ENCODE assay signal across 8 cellular contexts in genomic region chr22:43923631-43924548, GRCh38. TPM values are rescaled to one million over a fixed set of nuclear protein-coding genes. Genes with fewer than 3 reads are reported as not detected.
DNase-seq lines count a peak whose midpoint lies in the region; ATAC-seq and TF ChIP-seq lines count a peak whose summit lies in the region.

TSS of gene PNPLA3 (plus strand) at chr22:43923805. CDS start at chr22:43923912, 107 bp downstream.

- WGBS in gastroesophageal sphincter (ENCODE audit: low coverage in 1 of 2), 2 donors: 0% methylated on average over 2 of the region's 107 CpGs; no CpG with 5 or more reads in 1 of the 2 donors
- WGBS in neuronal stem cell (ENCODE audit: extremely low coverage in 2 of 2, insufficient read length in 2 of 2, insufficient replicate concordance in 1 of 2), 2 donors: no CpG with 5 or more reads among the region's 107 CpGs

- H3K4me1 Mint-ChIP-seq in activated naive CD4-positive, alpha-beta T cell treated with anti-CD3 and anti-CD28 coated beads for 36 hours (ENCODE audit: low read depth): peaks cover 4% of the 10 kb centered on the region
- peaks cover 5% of the 10 kb centered on the region for H3K4me1 Mint-ChIP-seq in stimulated activated naive CD8-positive, alpha-beta T cell treated with anti-CD3 and anti-CD28 coated beads, Interleukin-15, Interleukin-2, amounts not matched to agents 100 ng/mL and 50 ng/mL, for 24 hours (ENCODE audit: low read depth)

- H3K9ac ChIP-seq in SK-N-MC (ENCODE audit: insufficient read length): peak within 1 kb of the TSS; percentile 71
- peak within 1 kb of the TSS; percentile 96 for H3K9ac ChIP-seq in neuronal stem cell (ENCODE audit: low read depth, low read length, poor library complexity)

- peak within 1 kb of the TSS; percentile 77 for H2BK15ac ChIP-seq in neuronal stem cell (ENCODE audit: low read length)

- peaks cover 78% of the 10 kb centered on the region for H3K27me3 ChIP-seq in gastroesophageal sphincter
- peaks cover 0 to 5% (median 0%) of the 10 kb centered on the region in 3 experiments for H3K27me3 ChIP-seq in neuronal stem cell (ENCODE audit: control insufficient read depth in 3 of 3, insufficient read depth in 3 of 3, low read depth in 1 of 3, low read length in 3 of 3)

- H3K4me3 Mint-ChIP-seq in activated naive CD4-positive, alpha-beta T cell treated with anti-CD3 and anti-CD28 coated beads for 36 hours: peak within 1 kb of the TSS; percentile 67
- peak within 1 kb of the TSS; percentile 70 for H3K4me3 Mint-ChIP-seq in stimulated activated naive CD8-positive, alpha-beta T cell treated with anti-CD3 and anti-CD28 coated beads, Interleukin-15, Interleukin-2, amounts not matched to agents 100 ng/mL and 50 ng/mL, for 24 hours

- peaks cover 9% of the 10 kb centered on the region for H3K27me3 Mint-ChIP-seq in activated naive CD4-positive, alpha-beta T cell treated with anti-CD3 and anti-CD28 coated beads for 36 hours (ENCODE audit: low read depth)
- H3K27me3 Mint-ChIP-seq in stimulated activated naive CD8-positive, alpha-beta T cell treated with anti-CD3 and anti-CD28 coated beads, Interleukin-15, Interleukin-2, amounts not matched to agents 100 ng/mL and 50 ng/mL, for 24 hours: peaks cover 32% of the 10 kb centered on the region

- H3K27ac ChIP-seq in SK-N-MC (no peak within 1 kb of the TSS), gastroesophageal sphincter (peak within 1 kb of the TSS in 1 of 4 donors; percentile 47), neuronal stem cell (replicated peaks; ENCODE audit: low read length) (peak within 1 kb of the TSS; percentile 58)

- no peak for TF ChIP-seq CTCF in LNCaP clone FGC (IDR thresholded peaks at IDR 0.05; ENCODE audit: control insufficient read depth, extremely low read depth, insufficient read depth)
- no peak for TF ChIP-seq CTCF in gastroesophageal sphincter (IDR thresholded peaks at IDR 0.05)

- H4K8ac ChIP-seq in neuronal stem cell (ENCODE audit: low read depth, low read length): no peak within 1 kb of the TSS

- H3K4me2 ChIP-seq in neuronal stem cell (ENCODE audit: insufficient read depth, low read length, poor library complexity, severe bottlenecking): peak within 1 kb of the TSS; percentile 90

- CTCF ChIA-PET in activated naive CD4-positive, alpha-beta T cell treated with anti-CD3 and anti-CD28 coated beads for 36 hours (lab: Charles Lee): interaction anchor here (0.8 to 0.9 kb wide), 2 partner anchors 18 to 21 kb away, joined by 3 to 4 read pairs; no protein-coding TSS in a partner anchor

- H3K27ac Mint-ChIP-seq in activated naive CD4-positive, alpha-beta T cell treated with anti-CD3 and anti-CD28 coated beads for 36 hours: no peak within 1 kb of the TSS
- H3K27ac Mint-ChIP-seq in stimulated activated naive CD8-positive, alpha-beta T cell treated with anti-CD3 and anti-CD28 coated beads, Interleukin-15, Interleukin-2, amounts not matched to agents 100 ng/mL and 50 ng/mL, for 24 hours: peak within 1 kb of the TSS; percentile 34

- H2BK12ac ChIP-seq in neuronal stem cell (ENCODE audit: low read length): peak within 1 kb of the TSS; percentile 95

- H3K79me1 ChIP-seq in neuronal stem cell (ENCODE audit: low read depth, low read length): peaks cover 5% of the 10 kb centered on the region

- peak within 1 kb of the TSS; percentile 42 for H3K14ac ChIP-seq in neuronal stem cell (ENCODE audit: low read length)

- no peak within 1 kb of the TSS for H3K4ac ChIP-seq in neuronal stem cell (ENCODE audit: low read length)

- ATAC-seq in gastroesophageal sphincter (peak; percentile 92), GM21619 (IDR thresholded peaks at IDR 0.05; ENCODE audit: unreplicated experiment) (no peak)

- H3K23ac ChIP-seq in neuronal stem cell (ENCODE audit: low read depth, low read length, poor library complexity): peak within 1 kb of the TSS; percentile 96

- H3K4me3 ChIP-seq in LNCaP clone FGC (ENCODE audit: low read depth, low read length) (peak within 1 kb of the TSS; percentile 53), SK-N-MC (peak within 1 kb of the TSS; percentile 89), gastroesophageal sphincter (peak within 1 kb of the TSS; percentile 49 to 59), neuronal stem cell (ENCODE audit: low read length in 2 of 2) (peak within 1 kb of the TSS; percentile 75 to 93)

- peak within 1 kb of the TSS; percentile 81 for H2AK5ac ChIP-seq in neuronal stem cell (ENCODE audit: low read depth, low read length)

- peak within 1 kb of the TSS; percentile 14 for H2BK120ac ChIP-seq in neuronal stem cell (ENCODE audit: low read depth, low read length)

- peaks cover 0 to 18% (median 0%) of the 10 kb centered on the region in 3 donors for H3K4me1 ChIP-seq in gastroesophageal sphincter
- H3K4me1 ChIP-seq in neuronal stem cell (ENCODE audit: control insufficient read depth in 2 of 2, insufficient read depth in 1 of 2, low read depth in 1 of 2, low read length in 2 of 2): peaks cover 21 to 27% of the 10 kb centered on the region in 2 donors

- no peak for TF ChIP-seq EP300 in gastroesophageal sphincter (IDR thresholded peaks at IDR 0.05)

- no peaks in the 10 kb centered on the region for H3K36me3 Mint-ChIP-seq in activated naive CD4-positive, alpha-beta T cell treated with anti-CD3 and anti-CD28 coated beads for 36 hours (ENCODE audit: low read depth)
- no peaks in the 10 kb centered on the region for H3K36me3 Mint-ChIP-seq in stimulated activated naive CD8-positive, alpha-beta T cell treated with anti-CD3 and anti-CD28 coated beads, Interleukin-15, Interleukin-2, amounts not matched to agents 100 ng/mL and 50 ng/mL, for 24 hours (ENCODE audit: low read depth)

- H2BK5ac ChIP-seq in neuronal stem cell (ENCODE audit: low read length): peak within 1 kb of the TSS; percentile 91

- H2AFZ ChIP-seq in neuronal stem cell (ENCODE audit: low read length): peak within 1 kb of the TSS; percentile 98

- H3K9me3 Mint-ChIP-seq in activated naive CD4-positive, alpha-beta T cell treated with anti-CD3 and anti-CD28 coated beads for 36 hours: no peaks in the 10 kb centered on the region
- H3K9me3 Mint-ChIP-seq in stimulated activated naive CD8-positive, alpha-beta T cell treated with anti-CD3 and anti-CD28 coated beads, Interleukin-15, Interleukin-2, amounts not matched to agents 100 ng/mL and 50 ng/mL, for 24 hours: no peaks in the 10 kb centered on the region

- H3K9me3 ChIP-seq in SK-N-MC (ENCODE audit: low read depth, low read length) (no peaks in the 10 kb centered on the region), gastroesophageal sphincter (peaks cover 0 to 6% (median 0%) of the 10 kb centered on the region in 3 donors), neuronal stem cell (replicated peaks in 1 of 2; ENCODE audit: control insufficient read depth in 2 of 2, insufficient read depth in 1 of 2, low read depth in 1 of 2, low read length in 2 of 2) (no peaks in the 10 kb centered on the region)

- intact Hi-C loops in activated naive CD4-positive, alpha-beta T cell treated with anti-CD3 and anti-CD28 coated beads for 36 hours (cut with micrococcal nuclease): loop anchor here (2.0 kb wide), 1 partner anchor 31 kb away; the partner anchor contains the start of gene SAMM50

- H3K18ac ChIP-seq in neuronal stem cell (ENCODE audit: low read length): peak within 1 kb of the TSS; percentile 99

- H4K91ac ChIP-seq in neuronal stem cell (ENCODE audit: low read depth, low read length, poor library complexity): peak within 1 kb of the TSS; percentile 26

- DNase-seq in DMS 273 treated with DMSO at 0.1 percent for 48 hours (lab: John Stamatoyannopoulos, UW) (peak; percentile 40), LNCaP clone FGC (ENCODE audit: low read depth) (peak; percentile 39), SK-N-MC (ENCODE audit: low read depth, low spot score) (no peak), neuronal stem cell (ENCODE audit: low spot score) (peak; percentile 91)
- DNase-seq in activated naive CD4-positive, alpha-beta T cell treated with anti-CD3 and anti-CD28 coated beads for 36 hours: peak; percentile 83

- peak in 1 of 2 donors; percentile 23 for TF ChIP-seq POLR2A in gastroesophageal sphincter (IDR thresholded peaks at IDR 0.05)

- H3K36me3 ChIP-seq in SK-N-MC (ENCODE audit: insufficient read depth, low read length) (no peaks in the 10 kb centered on the region), gastroesophageal sphincter (no peaks in the 10 kb centered on the region), neuronal stem cell (replicated peaks in 1 of 2; ENCODE audit: control insufficient read depth in 2 of 2, insufficient read depth in 2 of 2, low read length in 2 of 2) (peaks cover 11 to 17% of the 10 kb centered on the region in 2 donors)

RNA-seq across cellular contexts. Expression of gene PNPLA3, which starts in this region (rescaled TPM):
- total RNA-seq in activated naive CD4-positive, alpha-beta T cell treated with anti-CD3 and anti-CD28 coated beads for 36 hours: under 1 TPM; 0.29 to 0.77 TPM
- not detected for total RNA-seq in gastroesophageal sphincter
- 11.0 TPM for polyA plus RNA-seq in neuronal stem cell (2013, experiment 1 of 2)
- 11.6 TPM for polyA plus RNA-seq in neuronal stem cell (2013, experiment 2 of 2)

Comparison
In these comparisons a context has a peak if more than half of its experiments do, and no peak if none do; other contexts are left out.
1. Peak in DNase-seq in activated naive CD4-positive, alpha-beta T cell treated with anti-CD3 and anti-CD28 coated beads for 36 hours; RNA of the gene not detected or under 1 TPM.
2. Peak in ATAC-seq and H3K4me3 ChIP-seq in gastroesophageal sphincter; RNA of the gene not detected or under 1 TPM.